ENCODE assay signal across 8 cellular contexts in genomic region chr10:22505923-22506685, GRCh38.
DNase-seq lines count a peak whose midpoint lies in the region; ATAC-seq and TF ChIP-seq lines count a peak whose summit lies in the region.

No MANE protein-coding gene starts in this region.

- no peaks in the 10 kb centered on the region for H3K36me3 ChIP-seq in brain microvascular endothelial cell (replicated peaks)

- ATAC-seq in HG03432 (IDR thresholded peaks at IDR 0.05; ENCODE audit: unreplicated experiment) (peak; percentile 82), GM18870 (IDR thresholded peaks at IDR 0.05; ENCODE audit: unreplicated experiment) (no peak)

- no peak overlapping the region for H3K27ac ChIP-seq in brain microvascular endothelial cell

- TF ChIP-seq CTCF in brain microvascular endothelial cell (IDR thresholded peaks at IDR 0.05; ENCODE audit: low read depth, low read length, missing control alignments), result no peak

- H3K27me3 ChIP-seq in brain microvascular endothelial cell (replicated peaks), result no peaks in the 10 kb centered on the region

- H3K27me3 Mint-ChIP-seq in activated T-cell treated with anti-CD3 and anti-CD28 coated beads, Interleukin-2, amount 50 U/mL, for 24 hours, result peaks cover 15% of the 10 kb centered on the region

- no peak overlapping the region for H3K27ac Mint-ChIP-seq in activated T-cell treated with anti-CD3 and anti-CD28 coated beads, Interleukin-2, amount 50 U/mL, for 24 hours

- H3K4me1 Mint-ChIP-seq in activated T-cell treated with anti-CD3 and anti-CD28 coated beads, Interleukin-2, amount 50 U/mL, for 24 hours (ENCODE audit: low read depth), result peaks cover 13% of the 10 kb centered on the region

- DNase-seq in CD1c-positive myeloid dendritic cell (ENCODE audit: extremely low spot score) (peak; percentile 65), skeletal muscle cell (ENCODE audit: low read depth) (peak; percentile 61), GOT3 (lab: John Stamatoyannopoulos, UW) (no peak), brain microvascular endothelial cell (no peak), DMS53 treated with DMSO at 0.1 percent for 48 hours (lab: John Stamatoyannopoulos, UW; ENCODE audit: unreplicated experiment) (no peak)
- DNase-seq in activated T-cell treated with anti-CD3 and anti-CD28 coated beads, Interleukin-2, amount 50 U/mL, for 24 hours, result peak; percentile 59

- no peak overlapping the region for H3K4me3 Mint-ChIP-seq in activated T-cell treated with anti-CD3 and anti-CD28 coated beads, Interleukin-2, amount 50 U/mL, for 24 hours

- H3K36me3 Mint-ChIP-seq in activated T-cell treated with anti-CD3 and anti-CD28 coated beads, Interleukin-2, amount 50 U/mL, for 24 hours (ENCODE audit: low read depth), result no peaks in the 10 kb centered on the region

- in situ Hi-C loops in brain microvascular endothelial cell (cut with HindIII; ENCODE audit: low pct_ligation_motif_present, low sequenced_read_pairs), result no loop called here

- H3K9me3 Mint-ChIP-seq in activated T-cell treated with anti-CD3 and anti-CD28 coated beads, Interleukin-2, amount 50 U/mL, for 24 hours, result no peaks in the 10 kb centered on the region

- H3K4me3 ChIP-seq in skeletal muscle cell (ENCODE audit: low read depth, low read length), result no peak overlapping the region
- no peak overlapping the region for H3K4me3 ChIP-seq in brain microvascular endothelial cell (ENCODE audit: low read depth, low read length)

Comparison
In these comparisons a context has a peak if more than half of its experiments do, and no peak if none do; other contexts are left out.
1. DNase-seq: peak in CD1c-positive myeloid dendritic cell (single experiment), activated T-cell treated with anti-CD3 and anti-CD28 coated beads, Interleukin-2, amount 50 U/mL, for 24 hours (single experiment) and skeletal muscle cell (single experiment); none in GOT3 (single experiment), brain microvascular endothelial cell (single experiment) and DMS53 treated with DMSO at 0.1 percent for 48 hours (single experiment).